Comparison of ENCODE assay signal across 18 cellular contexts in the genomic region with DNA sequence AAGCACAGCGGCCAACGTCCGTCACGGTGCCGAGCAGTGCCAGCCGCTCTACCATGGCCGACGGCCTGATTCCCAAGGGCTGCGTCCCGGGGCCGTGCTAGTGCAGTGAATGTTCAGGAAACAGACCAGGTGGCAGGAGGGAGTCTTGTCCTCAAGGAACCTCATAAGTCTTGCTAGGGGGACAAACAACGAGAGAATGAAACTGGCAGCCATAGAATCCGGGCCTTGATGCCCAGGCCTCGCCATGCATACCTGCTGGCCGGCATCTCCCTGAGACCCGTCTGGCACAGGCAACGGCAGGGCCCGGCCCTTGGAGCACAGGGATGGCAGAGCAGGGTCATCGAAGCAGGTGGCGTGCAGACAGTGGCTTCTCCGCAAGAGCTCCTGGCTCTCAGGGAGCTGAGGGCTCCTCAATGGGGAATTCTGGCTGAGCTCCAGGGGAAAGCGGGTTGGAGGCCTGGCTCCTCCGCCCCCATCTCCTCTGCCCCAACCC. TPM values are rescaled to one million over a fixed set of nuclear protein-coding genes. Genes with fewer than 3 reads are reported as not detected.
DNase-seq lines count a peak whose midpoint lies in the region; TF ChIP-seq lines count a peak whose summit lies in the region.
"Had no signal": no experiment of that assay in that cellular context is flagged by ENCODE, and none has a peak within 500 bp of the region (broad histone marks: within the 10 kb centered on the region; RNA-seq: fewer than 3 reads in every experiment).

No MANE protein-coding gene starts in this region.

- no peaks in the 10 kb centered on the region for H3K27me3 ChIP-seq in rectal smooth muscle tissue (ENCODE audit: control insufficient read depth, insufficient read depth, low read length)
- H3K27me3 ChIP-seq in adrenal gland = no peaks in the 10 kb centered on the region
- H3K27me3 ChIP-seq: pancreas, suprapubic skin had no signal

- WGBS in adrenal gland, 4 donors = 90 to 94% (median 91%) methylated on average over 12 to 23 of the region's 23 CpGs

- H3K9ac ChIP-seq in rectal smooth muscle tissue (ENCODE audit: low read length) = no peak overlapping the region
- H3K9ac ChIP-seq: GM23248 had no signal

- TF ChIP-seq CTCF in adrenal gland (IDR thresholded peaks at IDR 0.05) = no peak

- H3K9me3 ChIP-seq in adrenal gland (replicated peaks in 1 of 3) = no peaks in the 10 kb centered on the region
- H3K9me3 ChIP-seq: left ventricle myocardium inferior, pancreas, suprapubic skin had no signal

- DNase-seq in DMS79 treated with DMSO at 0.1 percent for 48 hours (lab: John Stamatoyannopoulos, UW) (peak; percentile 71), NCI-H128 (lab: John Stamatoyannopoulos, UW; ENCODE audit: unreplicated experiment) (peak; percentile 43), NCI-H2196 treated with DMSO at 0.1 percent for 48 hours (lab: John Stamatoyannopoulos, UW; ENCODE audit: unreplicated experiment) (no peak), NCI-H1417 treated with DMSO at 0.1 percent for 48 hours (lab: John Stamatoyannopoulos, UW) (no peak), adrenal gland (no peak)
- DNase-seq: activated CD4-positive, alpha-beta T cell treated with anti-CD3 and anti-CD28 coated beads for 48 hours; activated naive CD4-positive, alpha-beta T cell treated with anti-CD3 and anti-CD28 coated beads, Interleukin-2, amount 10 ng/mL, durations not matched to agents 7 days and 5 days; AML-193; GM23248; KBM-7; left ventricle myocardium inferior; NCI-H1048; NCI-H774 had no signal

- H3K36me3 ChIP-seq in rectal smooth muscle tissue (ENCODE audit: control insufficient read depth, insufficient read depth, low read length) (no peaks in the 10 kb centered on the region), adrenal gland (replicated peaks in 1 of 2) (no peaks in the 10 kb centered on the region)
- H3K36me3 ChIP-seq: left ventricle myocardium inferior, pancreas, suprapubic skin had no signal

- H3K27ac ChIP-seq in angular gyrus (ENCODE audit: low read depth, low read length) (peak overlapping the region; percentile 64), rectal smooth muscle tissue (ENCODE audit: low read depth, low read length) (peak overlapping the region; percentile 30), adrenal gland (no peak overlapping the region)
- H3K27ac ChIP-seq: GM23248, left ventricle myocardium inferior, pancreas, skin epidermis, suprapubic skin had no signal

- intact Hi-C loops in adrenal gland (cut with DNase I) = no loop called here

- peaks cover 20% of the 10 kb centered on the region for H3K4me1 ChIP-seq in rectal smooth muscle tissue (ENCODE audit: control insufficient read depth, insufficient read depth, low read length)
- H3K4me1 ChIP-seq in adrenal gland (replicated peaks in 1 of 2) = peaks cover 3 to 15% of the 10 kb centered on the region in 2 donors

- H3K4me3 ChIP-seq in rectal smooth muscle tissue (ENCODE audit: low read length) (no peak overlapping the region), adrenal gland (no peak overlapping the region)
- H3K4me3 ChIP-seq: GM23248, left ventricle myocardium inferior, pancreas, skin epidermis, suprapubic skin had no signal

- TF ChIP-seq POLR2A in adrenal gland (IDR thresholded peaks at IDR 0.05) = no peak

RNA-seq across cellular contexts. Expression of a gene that starts 58.8 kb away (rescaled TPM):
- 10 to 100 TPM; 13.8 to 23.9 (median 22.3) TPM for total RNA-seq in adrenal gland
- 10 to 100 TPM in 1 of 3 donors, 1 to 10 TPM in 2; 5.9 to 12.2 (median 8.9) TPM for polyA plus RNA-seq in adrenal gland

Comparison
In these comparisons a context has a peak if more than half of its experiments do, and no peak if none do; other contexts are left out.
1. DNase-seq: peak in DMS79 treated with DMSO at 0.1 percent for 48 hours (single experiment) and NCI-H128 (single experiment); none in NCI-H2196 treated with DMSO at 0.1 percent for 48 hours (single experiment), NCI-H1417 treated with DMSO at 0.1 percent for 48 hours (single experiment) and adrenal gland (0 of 7).
2. H3K27ac ChIP-seq: peak in angular gyrus (single experiment) and rectal smooth muscle tissue (single experiment); none in adrenal gland (0 of 5).